Comparison of ENCODE assay signal across 15 cellular contexts in genomic region chr7:76343294-76343930, GRCh38. TPM values are rescaled to one million over a fixed set of nuclear protein-coding genes. Genes with fewer than 3 reads are reported as not detected.
DNase-seq lines count a peak whose midpoint lies in the region; ATAC-seq, FAIRE-seq and TF ChIP-seq lines count a peak whose summit lies in the region.
"Had no signal": no experiment of that assay in that cellular context is flagged by ENCODE, and none has a peak within 500 bp of the region (broad histone marks: within the 10 kb centered on the region; RNA-seq: fewer than 3 reads in every experiment).

No MANE protein-coding gene starts in this region.

- DNase-seq in activated CD4-positive, alpha-beta T cell treated with anti-CD3 and anti-CD28 coated beads for 48 hours, result peak; percentile 41
- no peak for DNase-seq in activated CD4-positive, alpha-beta T cell treated with anti-CD3 and anti-CD28 coated beads, Interleukin-2, amount 50 U/mL, for 4 hours
- peak; percentile 53 for DNase-seq in HT1080 (ENCODE audit: low read depth)
- no peak for DNase-seq in GM12878 (ENCODE audit: low read depth, low spot score)
- DNase-seq in osteoblast (ENCODE audit: insufficient read length, low spot score, missing footprints), result no peak
- no peak for DNase-seq in HEK293T (ENCODE audit: extremely low spot score)
- DNase-seq in dorsolateral prefrontal cortex, result no peak
- DNase-seq: activated CD4-positive, alpha-beta T cell treated with anti-CD3 and anti-CD28 coated beads for 1 hour; activated naive CD4-positive, alpha-beta T cell treated with anti-CD3 and anti-CD28 coated beads, Interleukin-2, amount 50 U/mL, for 16 hours; GF-D8 had no signal

- BruUV-seq in GM12878 (replicated peaks; lab: Mats Ljungman, UMichigan), result no TSS peak

- H3K9me3 ChIP-seq in GM12878 (replicated peaks; ENCODE audit: control insufficient read depth, insufficient read depth, low read length) (no peaks in the 10 kb centered on the region), osteoblast (ENCODE audit: low read depth, low read length) (no peaks in the 10 kb centered on the region)
- H3K9me3 ChIP-seq: esophagus muscularis mucosa, thoracic aorta had no signal

- H2AFZ ChIP-seq in GM12878 (ENCODE audit: control insufficient read depth, low read depth, low read length) (no peak overlapping the region), osteoblast (ENCODE audit: low read length) (no peak overlapping the region)

- intact Hi-C loops in GM12878 (cut with micrococcal nuclease; ENCODE audit: unreplicated experiment), result no loop called here
- intact Hi-C loops in dorsolateral prefrontal cortex (cut with DNase I), result no loop called here

- 92% methylated on average over 6 of the region's 6 CpGs for WGBS in GM12878 (ENCODE audit: insufficient coverage, insufficient replicate concordance, low lambda C conversion rate, missing lambda C conversion rate)

- no peaks in the 10 kb centered on the region; the same call in 1 of the 2 replicates for H3K4me1 ChIP-seq in GM12878 (ENCODE audit: control insufficient read depth, insufficient read depth, low read length)
- peaks cover 20% of the 10 kb centered on the region for H3K4me1 ChIP-seq in osteoblast (ENCODE audit: insufficient read depth, low read length)

- in situ Hi-C loops in GM12878 (cut with MboI), result no loop called here

- no peak for FAIRE-seq in GM12878 (lab: Jason Lieb, UNC)

- RAD21 ChIA-PET in GM12878 (lab: Charles Lee; ENCODE audit: unreplicated experiment), result no interaction called here

- SMC1A ChIA-PET in GM12878 (lab: Charles Lee; ENCODE audit: uncharacterized antibody, unreplicated experiment), result no interaction called here

- H3K27ac ChIP-seq in GM12878 (ENCODE audit: control insufficient read depth, insufficient read depth) (no peak overlapping the region), osteoblast (ENCODE audit: low read depth, low read length) (peak overlapping the region; percentile 21), dorsolateral prefrontal cortex (no peak overlapping the region)
- H3K27ac ChIP-seq: esophagus muscularis mucosa, skin epidermis, thoracic aorta had no signal

- H3K27me3 ChIP-seq in GM12878 (replicated peaks in 1 of 2; ENCODE audit: control insufficient read depth in 2 of 2, insufficient read depth in 2 of 2, low read length in 1 of 2) (no peaks in the 10 kb centered on the region), osteoblast (ENCODE audit: insufficient read depth, low read length) (no peaks in the 10 kb centered on the region), dorsolateral prefrontal cortex (no peaks in the 10 kb centered on the region)
- H3K27me3 ChIP-seq: esophagus muscularis mucosa had no signal

- no peak for TF ChIP-seq RAD21 in GM12878 (IDR thresholded peaks at IDR 0.05; ENCODE audit: insufficient read depth, low read depth, low read length)

- no peak overlapping the region for H3K4me2 ChIP-seq in GM12878 (ENCODE audit: control insufficient read depth, insufficient read depth)
- H3K4me2 ChIP-seq in osteoblast (ENCODE audit: insufficient read depth, low read length), result no peak overlapping the region

- ATAC-seq in GM12878 (no peak; the same call in 2 of the 3 replicates), GM19463 (IDR thresholded peaks at IDR 0.05; ENCODE audit: unreplicated experiment) (no peak)

- TF ChIP-seq CTCF in GM12878 (IDR thresholded peaks at IDR 0.05 in 2 of 3, conservative IDR thresholded peaks at IDR 0.05 in 1 of 3; ENCODE audit: control insufficient read depth in 2 of 3, extremely low read depth in 1 of 3, insufficient read depth in 1 of 3, low read depth in 3 of 3, low read length in 3 of 3) (no peak), osteoblast (IDR thresholded peaks at IDR 0.05; ENCODE audit: extremely low read depth, low read depth, low read length) (no peak), dorsolateral prefrontal cortex (IDR thresholded peaks at IDR 0.05 in 54 of 56, conservative IDR thresholded peaks at IDR 0.05 in 2 of 56; ENCODE audit: low read depth in 1 of 56, partially characterized antibody in 56 of 56) (no peak)

- TF ChIP-seq POLR2A in GM12878 (IDR thresholded peaks at IDR 0.05; ENCODE audit: low read depth, low read length), result no peak

- POLR2A ChIA-PET in GM12878 (lab: Charles Lee), result interaction anchor here (1.1 kb wide), 1 partner anchor 12 kb away, joined by 3 read pairs; no protein-coding TSS in a partner anchor
- POLR2A ChIA-PET in HEK293T (lab: Yijun Ruan, JAX), result interaction anchor here (1.3 kb wide), 1 partner anchor 15 kb away, joined by 4 read pairs; the partner anchor contains the start of gene YWHAG

- H4K20me1 ChIP-seq in GM12878 (ENCODE audit: control insufficient read depth, insufficient read depth) (peaks cover 16% of the 10 kb centered on the region), osteoblast (ENCODE audit: insufficient read depth, low read length) (peaks cover 85% of the 10 kb centered on the region)

- H3K4me3 ChIP-seq in GM12878 (no peak overlapping the region), osteoblast (ENCODE audit: insufficient read depth, low read length) (no peak overlapping the region), dorsolateral prefrontal cortex (no peak overlapping the region)
- H3K4me3 ChIP-seq: esophagus muscularis mucosa, lung, skin epidermis, thoracic aorta had no signal

- H3K36me3 ChIP-seq in GM12878 (ENCODE audit: control insufficient read depth in 2 of 2, insufficient read depth in 2 of 2, low read length in 1 of 2) (peaks cover 24 to 46% of the 10 kb centered on the region in 2 experiments), osteoblast (ENCODE audit: insufficient read depth, low read length) (peaks cover 68% of the 10 kb centered on the region)

- no peak overlapping the region for H3K9ac ChIP-seq in GM12878 (ENCODE audit: control insufficient read depth, insufficient read depth, low read length)

- H3K79me2 ChIP-seq in GM12878 (ENCODE audit: control insufficient read depth, insufficient read depth, low read length) (peaks cover 58% of the 10 kb centered on the region), osteoblast (ENCODE audit: insufficient read depth, low read length) (peaks cover 100% of the 10 kb centered on the region)

- CTCF ChIA-PET in GM12878 (lab: Yijun Ruan, JAX) (interaction anchor here (0.7 to 1.5 kb wide), 3 partner anchors 10 to 52 kb away, joined by 4 to 5 read pairs (median 4); no protein-coding TSS in a partner anchor), HEK293T (lab: Yijun Ruan, JAX) (no interaction called here)

- TF ChIP-seq EP300 in GM12878 (IDR thresholded peaks at IDR 0.05; ENCODE audit: borderline replicate concordance in 1 of 2, control insufficient read depth in 1 of 2, low read depth in 2 of 2, low read length in 2 of 2), result no peak

TF ChIP-seq in HEK293T, 16 proteins besides CTCF, POLR2A, EP300 and RAD21 (continues in another document):
- TF ChIP-seq HDGF (IDR thresholded peaks at IDR 0.05; ENCODE audit: borderline replicate concordance), result no peak
- no peak for TF ChIP-seq NFRKB (IDR thresholded peaks at IDR 0.05)
- TF ChIP-seq LEF1 (IDR thresholded peaks at IDR 0.05; ENCODE audit: borderline replicate concordance), result no peak
- TF ChIP-seq ELF4 (IDR thresholded peaks at IDR 0.05), result no peak
- no peak for TF ChIP-seq CTBP1 (IDR thresholded peaks at IDR 0.05; ENCODE audit: borderline replicate concordance)
- no peak for TF ChIP-seq FOXK2 (IDR thresholded peaks at IDR 0.05)

RNA-seq across cellular contexts. Expression of gene YWHAG, which starts 15.4 kb away (rescaled TPM):
- 71.3 and 93.3 TPM in 2 replicates for total RNA-seq in HT1080 (2014; rRNA removed; shearing (Covaris generic))
- 119 and 143 TPM in 2 replicates for polyA plus RNA-seq in HT1080 (2015; cell fraction: cytosol; rRNA removed)
- 112 and 128 TPM in 2 replicates for polyA plus RNA-seq in HT1080 (2015; cell fraction: nucleus; rRNA removed)
- total RNA-seq in GM12878 (2013; cell fraction: nucleolus; rRNA removed), result 36.7 and 39.5 TPM in 2 replicates
- total RNA-seq in GM12878 (2014; rRNA removed) (26.0 and 26.4 TPM in 2 replicates), GM12878 (2014; rRNA removed; fragmentation: Illumina TruSeq; extraction: Trizol) (77.4 and 79.7 TPM in 2 replicates), GM12878 (2021) (153 and 157 TPM in 2 replicates), osteoblast (99.9 and 121 TPM in 2 replicates), dorsolateral prefrontal cortex (100 to 1,000 TPM; 221 to 937 (median 675) TPM)
- polyA plus RNA-seq in GM12878 (2011; ENCODE audit: low read depth), result 37.6 TPM
- polyA plus RNA-seq in GM12878 (2011; rRNA removed) (59.6 and 75.1 TPM in 2 replicates), GM12878 (2014; fragmentation: Illumina TruSeq; extraction: Trizol) (125 and 130 TPM in 2 replicates), GM12878 (2014; fragmentation: Nextera tagmentation; extraction: Ambion mirVana) (10 to 100 TPM; 20.2 to 27.2 TPM), GM12878 (2014; rRNA removed) (55.4 and 61.8 TPM in 2 replicates), GM12878 (2016; fragmentation: Nextera tagmentation; extraction: Ambion mirVana) (10 to 100 TPM; 24.3 to 26.1 TPM)
- 34.2 and 44.7 TPM in 2 replicates for polyA plus RNA-seq in GM12878 (2011; cell fraction: cytosol; rRNA removed)
- polyA plus RNA-seq in GM12878 (2011; cell fraction: nucleus; rRNA removed), result 25.0 and 40.2 TPM in 2 replicates
- 86.1 and 86.2 TPM in 2 replicates for polyA plus RNA-seq in GM12878 (2012)
- polyA minus RNA-seq in GM12878 (2011; rRNA and poly(A)+ RNA removed), result 60.4 and 89.3 TPM in 2 replicates
- polyA minus RNA-seq in GM12878 (2011; cell fraction: cytosol; rRNA and poly(A)+ RNA removed), result 48.9 and 52.5 TPM in 2 replicates
- polyA minus RNA-seq in GM12878 (2011; cell fraction: nucleus; rRNA and poly(A)+ RNA removed), result 11.5 and 21.3 TPM in 2 replicates

RNA-seq across cellular contexts. Expression of gene HSPB1, which starts 40.9 kb away (rescaled TPM):
- total RNA-seq in HT1080 (2014; rRNA removed; shearing (Covaris generic)), result 0.43 and 1.2 TPM in 2 replicates
- 3.5 and 11.5 TPM in 2 replicates for polyA plus RNA-seq in HT1080 (2015; cell fraction: cytosol; rRNA removed)
- 1.4 and 3.0 TPM in 2 replicates for polyA plus RNA-seq in HT1080 (2015; cell fraction: nucleus; rRNA removed)
- 21.2 and 22.1 TPM in 2 replicates for total RNA-seq in GM12878 (2013; cell fraction: nucleolus; rRNA removed)
- total RNA-seq in GM12878 (2014; rRNA removed) (31.9 and 47.8 TPM in 2 replicates), GM12878 (2014; rRNA removed; fragmentation: Illumina TruSeq; extraction: Trizol) (35.4 and 41.2 TPM in 2 replicates), GM12878 (2021) (181 and 189 TPM in 2 replicates), osteoblast (67.2 and 72.7 TPM in 2 replicates), dorsolateral prefrontal cortex (1,000 to 10,000 TPM in 8 of 120 experiments, 100 to 1,000 TPM in 110, 10 to 100 TPM in 2; 98.5 to 2,404 (median 228) TPM)
- 50.0 TPM for polyA plus RNA-seq in GM12878 (2011; ENCODE audit: low read depth)
- polyA plus RNA-seq in GM12878 (2011; rRNA removed) (10.4 and 67.5 TPM in 2 replicates), GM12878 (2014; fragmentation: Illumina TruSeq; extraction: Trizol) (1.4 and 41.6 TPM in 2 replicates), GM12878 (2014; fragmentation: Nextera tagmentation; extraction: Ambion mirVana) (10 to 100 TPM; 13.7 to 56.5 TPM), GM12878 (2014; rRNA removed) (134 and 182 TPM in 2 replicates), GM12878 (2016; fragmentation: Nextera tagmentation; extraction: Ambion mirVana) (100 to 1,000 TPM; 279 to 297 TPM)
- 139 and 153 TPM in 2 replicates for polyA plus RNA-seq in GM12878 (2011; cell fraction: cytosol; rRNA removed)
- 127 and 155 TPM in 2 replicates for polyA plus RNA-seq in GM12878 (2011; cell fraction: nucleus; rRNA removed)
- polyA plus RNA-seq in GM12878 (2012), result 172 and 210 TPM in 2 replicates
- 15.6 and 24.8 TPM in 2 replicates for polyA minus RNA-seq in GM12878 (2011; rRNA and poly(A)+ RNA removed)
- 42.6 and 53.3 TPM in 2 replicates for polyA minus RNA-seq in GM12878 (2011; cell fraction: cytosol; rRNA and poly(A)+ RNA removed)
- polyA minus RNA-seq in GM12878 (2011; cell fraction: nucleus; rRNA and poly(A)+ RNA removed), result 21.4 and 37.5 TPM in 2 replicates

Comparison
In these comparisons a context has a peak if more than half of its experiments do, and no peak if none do; other contexts are left out.
1. DNase-seq: peak in activated CD4-positive, alpha-beta T cell treated with anti-CD3 and anti-CD28 coated beads for 48 hours (single experiment) and HT1080 (single experiment); none in activated CD4-positive, alpha-beta T cell treated with anti-CD3 and anti-CD28 coated beads, Interleukin-2, amount 50 U/mL, for 4 hours (0 of 2), GM12878 (single experiment), osteoblast (single experiment), HEK293T (single experiment) and dorsolateral prefrontal cortex (0 of 10).
2. RNA of gene HSPB1, which starts 40.9 kb away (total RNA-seq): 98.5 to 2,404 TPM in dorsolateral prefrontal cortex, 67.2 to 72.7 TPM in osteoblast and 21.2 to 189 TPM in GM12878; 0.43 to 1.2 TPM in HT1080; every median in the first group is over 10 times any median in the second.